ENCODE assay signal across 11 cellular contexts in genomic region chr6:79040083-79040482, GRCh38. TPM values are rescaled to one million over a fixed set of nuclear protein-coding genes. Genes with fewer than 3 reads are reported as not detected.
DNase-seq lines count a peak whose midpoint lies in the region; ATAC-seq and TF ChIP-seq lines count a peak whose summit lies in the region.
"Had no signal": no experiment of that assay in that cellular context is flagged by ENCODE, and none has a peak within 500 bp of the region (broad histone marks: within the 10 kb centered on the region; RNA-seq: fewer than 3 reads in every experiment).

No MANE protein-coding gene starts in this region.

- no peak for DNase-seq in activated naive CD8-positive, alpha-beta T cell treated with anti-CD3 and anti-CD28 coated beads, Interleukin-2, amount 50 U/mL, for 24 hours
- DNase-seq in activated naive CD8-positive, alpha-beta T cell treated with anti-CD3 and anti-CD28 coated beads for 36 hours = no peak
- DNase-seq in MV-4-11 (lab: John Stamatoyannopoulos, UW) (peak; percentile 20), ascending aorta (ENCODE audit: low spot score in 2 of 2) (no peak), NCI-H446 treated with DMSO at 0.1 percent for 48 hours (lab: John Stamatoyannopoulos, UW) (no peak), right cardiac atrium (no peak), NCI-H69 (lab: John Stamatoyannopoulos, UW) (no peak)
- DNase-seq: activated CD4-positive, alpha-beta T cell treated with anti-CD3 and anti-CD28 coated beads for 4 hours; pancreas; PC-9 had no signal

- ATAC-seq in activated naive CD8-positive, alpha-beta T cell treated with anti-CD3 and anti-CD28 coated beads, Interleukin-2, amount 50 U/mL, for 24 hours = peak; percentile 97
- ATAC-seq in HG02852 (IDR thresholded peaks at IDR 0.05; ENCODE audit: unreplicated experiment) (peak; percentile 75), right cardiac atrium (no peak)
- ATAC-seq: pancreas had no signal

- H3K27ac ChIP-seq in ascending aorta (no peak overlapping the region), right cardiac atrium (ENCODE audit: low read length) (no peak overlapping the region)
- H3K27ac ChIP-seq: pancreas, PC-9 had no signal

- H3K27me3 ChIP-seq in ascending aorta = no peaks in the 10 kb centered on the region
- no peaks in the 10 kb centered on the region for H3K27me3 ChIP-seq in right cardiac atrium (ENCODE audit: control insufficient read depth, insufficient read depth)
- H3K27me3 ChIP-seq: pancreas had no signal

- H3K4me1 ChIP-seq in ascending aorta (no peaks in the 10 kb centered on the region), right cardiac atrium (ENCODE audit: control insufficient read depth, insufficient read depth, low read length) (no peaks in the 10 kb centered on the region)

- TF ChIP-seq CTCF in ascending aorta (IDR thresholded peaks at IDR 0.05) = no peak

- H3K36me3 ChIP-seq in ascending aorta = peaks cover 0 to 21% of the 10 kb centered on the region in 2 donors

- no peak overlapping the region for H3K4me3 ChIP-seq in ascending aorta
- H3K4me3 ChIP-seq in right cardiac atrium (ENCODE audit: low read length) = no peak overlapping the region
- H3K4me3 ChIP-seq: pancreas, PC-9 had no signal

- no peaks in the 10 kb centered on the region for H3K9me3 Mint-ChIP-seq in activated naive CD8-positive, alpha-beta T cell treated with anti-CD3 and anti-CD28 coated beads, Interleukin-2, amount 50 U/mL, for 24 hours
- peaks cover 3% of the 10 kb centered on the region for H3K9me3 Mint-ChIP-seq in activated naive CD8-positive, alpha-beta T cell treated with anti-CD3 and anti-CD28 coated beads for 36 hours

- H3K27ac Mint-ChIP-seq in activated naive CD8-positive, alpha-beta T cell treated with anti-CD3 and anti-CD28 coated beads, Interleukin-2, amount 50 U/mL, for 24 hours = no peak overlapping the region
- H3K27ac Mint-ChIP-seq in activated naive CD8-positive, alpha-beta T cell treated with anti-CD3 and anti-CD28 coated beads for 36 hours = no peak overlapping the region

- no peak overlapping the region for H3K4me3 Mint-ChIP-seq in activated naive CD8-positive, alpha-beta T cell treated with anti-CD3 and anti-CD28 coated beads, Interleukin-2, amount 50 U/mL, for 24 hours
- H3K4me3 Mint-ChIP-seq in activated naive CD8-positive, alpha-beta T cell treated with anti-CD3 and anti-CD28 coated beads for 36 hours = no peak overlapping the region

- H3K27me3 Mint-ChIP-seq in activated naive CD8-positive, alpha-beta T cell treated with anti-CD3 and anti-CD28 coated beads, Interleukin-2, amount 50 U/mL, for 24 hours = no peaks in the 10 kb centered on the region
- no peaks in the 10 kb centered on the region for H3K27me3 Mint-ChIP-seq in activated naive CD8-positive, alpha-beta T cell treated with anti-CD3 and anti-CD28 coated beads for 36 hours

- H3K9me3 ChIP-seq in ascending aorta (no peaks in the 10 kb centered on the region), right cardiac atrium (ENCODE audit: control insufficient read depth, low read length) (no peaks in the 10 kb centered on the region)
- H3K9me3 ChIP-seq: pancreas had no signal

- peaks cover 59% of the 10 kb centered on the region for H3K4me1 Mint-ChIP-seq in activated naive CD8-positive, alpha-beta T cell treated with anti-CD3 and anti-CD28 coated beads, Interleukin-2, amount 50 U/mL, for 24 hours
- peaks cover 51% of the 10 kb centered on the region for H3K4me1 Mint-ChIP-seq in activated naive CD8-positive, alpha-beta T cell treated with anti-CD3 and anti-CD28 coated beads for 36 hours

- intact Hi-C loops in ascending aorta (cut with DNase I) = no loop called here
- intact Hi-C loops in right cardiac atrium (cut with DNase I) = no loop called here

- H3K36me3 Mint-ChIP-seq in activated naive CD8-positive, alpha-beta T cell treated with anti-CD3 and anti-CD28 coated beads, Interleukin-2, amount 50 U/mL, for 24 hours (ENCODE audit: low read depth) = peaks cover 53% of the 10 kb centered on the region
- peaks cover 48% of the 10 kb centered on the region for H3K36me3 Mint-ChIP-seq in activated naive CD8-positive, alpha-beta T cell treated with anti-CD3 and anti-CD28 coated beads for 36 hours

RNA-seq across cellular contexts. Expression of gene PHIP, which starts 38.0 kb away (rescaled TPM):
- total RNA-seq in activated naive CD8-positive, alpha-beta T cell treated with anti-CD3 and anti-CD28 coated beads for 36 hours = 10 to 100 TPM; 20.9 to 21.6 TPM
- 14.9 TPM for total RNA-seq in ascending aorta
- total RNA-seq in right cardiac atrium = 10 to 100 TPM; 17.7 to 19.6 (median 19.2) TPM
- 6.8 TPM for polyA plus RNA-seq in right cardiac atrium

Comparison
In these comparisons a context has a peak if more than half of its experiments do, and no peak if none do; other contexts are left out.
1. ATAC-seq: peak in activated naive CD8-positive, alpha-beta T cell treated with anti-CD3 and anti-CD28 coated beads, Interleukin-2, amount 50 U/mL, for 24 hours (single experiment) and HG02852 (single experiment); none in right cardiac atrium (0 of 2).